In the genomic region with DNA sequence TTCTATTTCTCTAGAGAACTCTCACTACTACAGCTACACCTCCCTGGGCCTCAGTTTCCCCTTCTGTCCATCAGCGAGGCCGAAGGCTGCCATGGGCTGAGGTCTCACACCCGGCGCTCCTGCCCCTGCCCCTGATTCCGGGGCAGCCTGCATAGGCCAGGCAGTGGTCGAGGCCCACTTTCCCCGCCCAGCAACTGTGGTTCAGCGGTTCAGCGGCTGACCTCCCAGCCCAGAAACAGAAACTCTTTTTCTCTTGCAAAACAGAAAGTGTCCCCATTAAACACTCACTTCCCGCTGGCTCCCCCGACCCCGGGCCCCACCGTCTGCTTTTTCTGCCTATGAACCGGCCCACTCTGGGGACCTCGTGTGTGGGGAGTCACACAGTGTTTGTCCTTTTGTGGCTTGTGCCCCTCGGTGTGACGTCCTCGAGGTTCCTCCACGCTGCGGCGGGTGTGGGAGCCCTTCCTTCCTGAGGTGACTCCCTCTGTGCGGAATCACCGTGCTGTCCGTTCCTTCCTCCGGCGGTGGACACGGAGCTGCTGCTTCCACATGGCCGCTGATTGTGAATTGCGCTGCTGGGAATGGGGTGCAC, we compare ENCODE assay signal across 8 cellular contexts. TPM values are rescaled to one million over a fixed set of nuclear protein-coding genes. Genes with fewer than 3 reads are reported as not detected.
DNase-seq lines count a peak whose midpoint lies in the region; ATAC-seq and TF ChIP-seq lines count a peak whose summit lies in the region.

No MANE protein-coding gene starts in this region.

- no peaks in the 10 kb centered on the region for H3K27me3 Mint-ChIP-seq in CD4-positive, alpha-beta memory T cell
- peaks cover 17 to 24% (median 19%) of the 10 kb centered on the region in 3 donors for H3K27me3 Mint-ChIP-seq in immature natural killer cell (ENCODE audit: low read depth in 3 of 3)

- peaks cover 0 to 6% (median 0%) of the 10 kb centered on the region in 8 donors for H3K9me3 Mint-ChIP-seq in CD4-positive, alpha-beta memory T cell
- no peaks in the 10 kb centered on the region for H3K9me3 Mint-ChIP-seq in immature natural killer cell

- no peaks in the 10 kb centered on the region for H3K9me3 ChIP-seq in CD4-positive, alpha-beta memory T cell (ENCODE audit: control insufficient read depth in 1 of 2, low read length in 2 of 2)
- no peaks in the 10 kb centered on the region for H3K9me3 ChIP-seq in PC-9 (ENCODE audit: insufficient read depth, low read depth)

- peaks cover 24 to 49% (median 34%) of the 10 kb centered on the region in 4 donors for H3K4me1 Mint-ChIP-seq in CD4-positive, alpha-beta memory T cell
- peaks cover 39 to 40% of the 10 kb centered on the region in 2 donors for H3K4me1 Mint-ChIP-seq in immature natural killer cell

- H4K20me1 ChIP-seq in PC-9 (ENCODE audit: insufficient read depth): no peaks in the 10 kb centered on the region

- no peak overlapping the region for H3K4me2 ChIP-seq in PC-9

- H3K36me3 ChIP-seq in CD4-positive, alpha-beta memory T cell (ENCODE audit: insufficient read depth, low read length): no peaks in the 10 kb centered on the region
- no peaks in the 10 kb centered on the region for H3K36me3 ChIP-seq in PC-9 (ENCODE audit: low read depth)

- peak overlapping the region; percentile 46 for H3K27ac ChIP-seq in CD4-positive, alpha-beta memory T cell (ENCODE audit: low read depth, low read length)
- H3K27ac ChIP-seq in PC-9: no peak overlapping the region

- ATAC-seq in HG02642 (IDR thresholded peaks at IDR 0.05; ENCODE audit: poor library complexity, unreplicated experiment) (peak; percentile 37), HG02759 (IDR thresholded peaks at IDR 0.05; ENCODE audit: unreplicated experiment) (no peak)

- no peaks in the 10 kb centered on the region; the same call in 1 of the 2 replicates for H3F3A ChIP-seq in PC-9 (ENCODE audit: insufficient read depth, low read depth)

- POLR2A ChIA-PET in CD4-positive, alpha-beta memory T cell (lab: Charles Lee; ENCODE audit: partially characterized antibody): interaction anchor here (5.7 kb wide), 1 partner anchor 16 kb away, joined by 23 read pairs; a partner anchor contains a TSS
- POLR2A ChIA-PET in PC-9 (lab: Charles Lee; ENCODE audit: unreplicated experiment): no interaction called here

- intact Hi-C loops in CD4-positive, alpha-beta memory T cell (cut with micrococcal nuclease): loop anchor here (5.0 kb wide), 1 partner anchor 80 kb away; no protein-coding TSS in a partner anchor
- intact Hi-C loops in PC-9 (cut with micrococcal nuclease; ENCODE audit: unreplicated experiment): no loop called here

- H3K27me3 ChIP-seq in CD4-positive, alpha-beta memory T cell (ENCODE audit: insufficient read depth, low read length): no peaks in the 10 kb centered on the region
- peaks cover 59% of the 10 kb centered on the region for H3K27me3 ChIP-seq in PC-9 (ENCODE audit: insufficient read depth, low read depth)

- H3K79me2 ChIP-seq in PC-9 (ENCODE audit: low read depth): no peaks in the 10 kb centered on the region

- peaks cover 34% of the 10 kb centered on the region for H3K4me1 ChIP-seq in CD4-positive, alpha-beta memory T cell (ENCODE audit: insufficient read depth, low read length)
- no peaks in the 10 kb centered on the region for H3K4me1 ChIP-seq in PC-9 (replicated peaks; ENCODE audit: insufficient read depth)

- H3K36me3 Mint-ChIP-seq in CD4-positive, alpha-beta memory T cell: no peaks in the 10 kb centered on the region
- peaks cover 0 to 3% (median 0%) of the 10 kb centered on the region in 3 donors for H3K36me3 Mint-ChIP-seq in immature natural killer cell

- peak; percentile 49 to 74 (median 55) for DNase-seq in CD4-positive, alpha-beta memory T cell
- DNase-seq in activated CD8-positive, alpha-beta memory T cell treated with anti-CD3 and anti-CD28 coated beads, Interleukin-2, amount 50 U/mL, for 1 hour (ENCODE audit: extremely low read depth): peak; percentile 48
- DNase-seq in immature natural killer cell: peak; percentile 86 to 89 (median 87)
- DNase-seq in stimulated activated CD8-positive, alpha-beta memory T cell treated with anti-CD3 and anti-CD28 coated beads, Interleukin-7, amount 100 ng/mL, for 48 hours (ENCODE audit: extremely low read depth in 1 of 2, low read depth in 1 of 2): peak; percentile 52 to 67
- no peak for DNase-seq in NCI-H510A (lab: John Stamatoyannopoulos, UW)
- DNase-seq in PC-9: no peak

- H3K4me3 Mint-ChIP-seq in CD4-positive, alpha-beta memory T cell: peak overlapping the region; percentile 77 to 85 (median 83)
- H3K4me3 Mint-ChIP-seq in immature natural killer cell: peak overlapping the region; percentile 82 to 95 (median 92)

- BruUV-seq in PC-9 (replicated peaks; lab: Mats Ljungman, UMichigan): no TSS peak

- peak overlapping the region; percentile 6 to 50 for H3K4me3 ChIP-seq in CD4-positive, alpha-beta memory T cell (ENCODE audit: low read length in 2 of 2)
- no peak overlapping the region for H3K4me3 ChIP-seq in PC-9

- H3K9me2 ChIP-seq in PC-9 (ENCODE audit: insufficient read depth): no peaks in the 10 kb centered on the region

- H3K27ac Mint-ChIP-seq in CD4-positive, alpha-beta memory T cell: peak overlapping the region; percentile 82 to 95 (median 90)
- peak overlapping the region; percentile 86 to 99 (median 93) for H3K27ac Mint-ChIP-seq in immature natural killer cell

- CTCF ChIA-PET in CD4-positive, alpha-beta memory T cell (lab: Charles Lee; ENCODE audit: partially characterized antibody): interaction anchor here (2.8 kb wide), 1 partner anchor 36 kb away, joined by 7 read pairs; no protein-coding TSS in a partner anchor
- CTCF ChIA-PET in PC-9 (lab: Charles Lee): no interaction called here

- no peak for TF ChIP-seq CTCF in PC-9 (conservative IDR thresholded peaks at IDR 0.05)

- H2AFZ ChIP-seq in PC-9: no peak overlapping the region

RNA-seq across cellular contexts. Expression of a gene that starts 16.0 kb away (rescaled TPM):
- total RNA-seq in CD4-positive, alpha-beta memory T cell: 1 to 10 TPM; 5.9 to 6.2 TPM
- polyA plus RNA-seq in CD4-positive, alpha-beta memory T cell: 10 to 100 TPM in 1 of 2 donors, 1 to 10 TPM in 1; 5.2 to 12.4 TPM
- 1 to 10 TPM in 1 of 3 donors, not detected in 2; 3.3 TPM for polyA plus RNA-seq in immature natural killer cell
- total RNA-seq in PC-9 (2021): not detected in 2 replicates

RNA-seq across cellular contexts. Expression of a gene that starts 26.8 kb away (rescaled TPM):
- under 1 TPM in 1 of 2 experiments, not detected in 1; 0.28 TPM for total RNA-seq in CD4-positive, alpha-beta memory T cell
- polyA plus RNA-seq in CD4-positive, alpha-beta memory T cell: not detected
- polyA plus RNA-seq in immature natural killer cell: not detected
- total RNA-seq in PC-9 (2021): not detected in 2 replicates

RNA-seq across cellular contexts. Expression of a gene that starts 33.7 kb away (rescaled TPM):
- total RNA-seq in CD4-positive, alpha-beta memory T cell: under 1 TPM in 1 of 2 experiments, not detected in 1; 0.14 TPM
- 1 to 10 TPM in 1 of 2 donors, not detected in 1; 1.3 TPM for polyA plus RNA-seq in CD4-positive, alpha-beta memory T cell
- polyA plus RNA-seq in immature natural killer cell: not detected
- 0.90 and 0.92 TPM in 2 replicates for total RNA-seq in PC-9 (2021)

Comparison
In these comparisons a context has a peak if more than half of its experiments do, and no peak if none do; other contexts are left out.
1. DNase-seq: peak in CD4-positive, alpha-beta memory T cell (5 of 5), activated CD8-positive, alpha-beta memory T cell treated with anti-CD3 and anti-CD28 coated beads, Interleukin-2, amount 50 U/mL, for 1 hour (single experiment), immature natural killer cell (3 of 3) and stimulated activated CD8-positive, alpha-beta memory T cell treated with anti-CD3 and anti-CD28 coated beads, Interleukin-7, amount 100 ng/mL, for 48 hours (2 of 2); none in NCI-H510A (single experiment) and PC-9 (0 of 2).